Comparison of ENCODE assay signal across 20 cellular contexts in the genomic region with DNA sequence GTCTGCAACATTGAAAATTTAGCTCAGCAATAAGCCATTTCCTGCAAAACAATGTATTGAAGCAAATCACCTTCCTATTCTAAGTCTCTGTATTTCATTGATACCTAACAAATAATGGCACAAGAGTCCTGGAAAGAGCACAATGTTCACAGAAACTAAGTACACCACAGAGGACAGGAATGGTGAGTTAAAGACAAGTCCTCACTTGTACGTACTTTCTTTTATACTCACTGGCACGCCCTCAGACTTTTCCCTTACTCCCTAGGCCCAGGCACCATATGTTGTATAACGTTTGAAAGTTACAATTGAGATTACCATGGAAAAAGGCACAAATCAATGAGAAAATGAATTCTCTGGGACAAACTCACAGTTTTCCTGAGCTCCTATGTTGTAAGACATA.
"Had no signal": no experiment of that assay in that cellular context is flagged by ENCODE, and none has a peak within 500 bp of the region (broad histone marks: within the 10 kb centered on the region; RNA-seq: fewer than 3 reads in every experiment).

No MANE protein-coding gene starts in this region.

- DNase-seq: activated CD4-positive, alpha-beta T cell treated with anti-CD3 and anti-CD28 coated beads for 36 hours; activated CD4-positive, CD25-positive, alpha-beta regulatory T cell; activated CD8-positive, alpha-beta memory T cell treated with anti-CD3 and anti-CD28 coated beads, Interleukin-2, amount 50 U/mL, for 4 hours; activated CD8-positive, alpha-beta T cell treated with anti-CD3 and anti-CD28 coated beads for 36 hours; activated gamma-delta T cell treated with Interleukin-2 at 50 U/mL for 16 hours; activated naive CD4-positive, alpha-beta T cell treated with anti-CD3 and anti-CD28 coated beads, Interleukin-2, amount 10 ng/mL, durations not matched to agents 7 days and 5 days; activated naive CD8-positive, alpha-beta T cell treated with anti-CD3 and anti-CD28 coated beads for 36 hours; activated T-cell treated with anti-CD3 and anti-CD28 coated beads, Interleukin-2, amount 50 U/mL, for 72 hours; central memory CD4-positive, alpha-beta T cell; Kasumi-1; NCI-H1048; NCI-H146; NCI-H187 treated with DMSO at 0.1 percent for 48 hours; NCI-H2081 treated with DMSO at 0.1 percent for 48 hours; NCI-H446; NCI-H524; PC-3; SIG-M5; T-helper 17 cell; T1000 had no signal

- ATAC-seq: activated CD4-positive, alpha-beta T cell treated with anti-CD3 and anti-CD28 coated beads for 36 hours; activated CD8-positive, alpha-beta T cell treated with anti-CD3 and anti-CD28 coated beads for 36 hours; activated T-cell treated with anti-CD3 and anti-CD28 coated beads, Interleukin-2, amount 50 U/mL, for 72 hours; T-helper 17 cell had no signal
